In the genomic region with DNA sequence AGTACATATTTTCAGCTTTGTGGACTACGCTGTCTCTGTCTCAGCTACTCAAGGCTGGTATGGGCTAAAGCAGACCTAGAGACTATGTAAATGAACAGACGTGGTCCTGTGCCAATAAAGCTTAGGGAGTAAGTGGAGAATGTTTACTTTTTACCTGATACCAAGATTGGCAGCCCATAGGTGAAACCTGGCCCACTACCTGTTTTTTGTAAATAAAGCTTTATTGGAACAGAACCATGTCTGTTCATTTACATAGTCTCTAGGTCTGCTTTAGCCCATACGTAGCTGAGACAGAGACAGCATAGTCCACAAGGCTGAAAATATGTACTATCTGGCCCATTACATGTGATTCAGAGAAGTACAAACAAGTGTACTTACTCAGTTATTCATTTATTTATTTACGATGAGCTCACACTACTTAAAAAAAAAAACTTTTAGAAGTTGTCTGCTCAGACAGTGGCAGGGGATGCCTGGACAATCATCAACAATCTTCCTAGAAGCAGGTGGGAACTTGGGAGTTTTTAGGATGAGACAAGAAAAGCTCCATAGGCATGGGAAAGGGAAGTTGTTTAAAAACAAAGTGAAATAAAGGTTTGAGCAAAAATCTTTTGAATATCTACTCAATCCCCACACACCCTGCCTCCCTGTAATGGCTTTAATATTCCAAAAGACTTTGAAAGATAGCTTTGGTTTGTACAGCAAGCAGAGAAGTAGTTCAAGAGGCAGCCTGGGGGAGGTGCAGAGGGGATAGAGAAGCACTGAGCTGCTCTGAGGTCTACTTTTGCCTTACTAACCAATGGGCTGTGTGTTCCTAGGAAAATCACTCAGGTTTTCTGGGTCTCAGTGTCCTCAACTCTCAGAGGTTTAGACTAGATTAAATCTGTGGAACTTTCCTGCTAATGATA, we compare ENCODE assay signal across 8 cellular contexts.
DNase-seq lines count a peak whose midpoint lies in the region; ATAC-seq and TF ChIP-seq lines count a peak whose summit lies in the region.

No MANE protein-coding gene starts in this region.

- peaks cover 14% of the 10 kb centered on the region for H3K36me3 Mint-ChIP-seq in activated naive CD8-positive, alpha-beta T cell treated with anti-CD3 and anti-CD28 coated beads, Interleukin-2, amount 10 ng/mL, durations not matched to agents 7 days and 5 days

- peaks cover 83% of the 10 kb centered on the region for H3K4me1 Mint-ChIP-seq in activated naive CD8-positive, alpha-beta T cell treated with anti-CD3 and anti-CD28 coated beads, Interleukin-2, amount 10 ng/mL, durations not matched to agents 7 days and 5 days

- H3K36me3 ChIP-seq in right atrium auricular region (peaks cover 4% of the 10 kb centered on the region), lower lobe of right lung (no peaks in the 10 kb centered on the region), vagina (no peaks in the 10 kb centered on the region), SJCRH30 (no peaks in the 10 kb centered on the region)

- DNase-seq in right atrium auricular region (ENCODE audit: low spot score) = peak; percentile 11
- no peak for DNase-seq in Right ventricle myocardium inferior (ENCODE audit: missing footprints)
- DNase-seq in activated naive CD8-positive, alpha-beta T cell treated with anti-CD3 and anti-CD28 coated beads, Interleukin-2, amount 10 ng/mL, durations not matched to agents 7 days and 5 days = no peak
- no peak for DNase-seq in lower lobe of right lung
- DNase-seq in vagina (ENCODE audit: extremely low spot score in 2 of 2) = no peak
- DNase-seq in SJCRH30 = no peak
- DNase-seq in medulla oblongata (ENCODE audit: extremely low spot score) = no peak

- H3K4me1 ChIP-seq in right atrium auricular region (peaks cover 0 to 90% of the 10 kb centered on the region in 2 donors), lower lobe of right lung (peaks cover 39% of the 10 kb centered on the region), vagina (peaks cover 68% of the 10 kb centered on the region), SJCRH30 (peaks cover 22% of the 10 kb centered on the region)

- H3K27ac ChIP-seq in right atrium auricular region = peak overlapping the region; percentile 59 to 71
- peak overlapping the region; percentile 33 for H3K27ac ChIP-seq in lower lobe of right lung
- peak overlapping the region; percentile 90 for H3K27ac ChIP-seq in vagina
- no peak overlapping the region for H3K27ac ChIP-seq in SJCRH30

- H3K4me3 Mint-ChIP-seq in activated naive CD8-positive, alpha-beta T cell treated with anti-CD3 and anti-CD28 coated beads, Interleukin-2, amount 10 ng/mL, durations not matched to agents 7 days and 5 days = peak overlapping the region; percentile 74

- H3K9me3 ChIP-seq in right atrium auricular region (no peaks in the 10 kb centered on the region), lower lobe of right lung (no peaks in the 10 kb centered on the region), vagina (no peaks in the 10 kb centered on the region), SJCRH30 (replicated peaks) (no peaks in the 10 kb centered on the region)

- TF ChIP-seq POLR2A in vagina (IDR thresholded peaks at IDR 0.05) = no peak

- POLR2A ChIA-PET in activated naive CD8-positive, alpha-beta T cell treated with anti-CD3 and anti-CD28 coated beads, Interleukin-2, amount 10 ng/mL, durations not matched to agents 7 days and 5 days (lab: Charles Lee) = interaction anchor here (0.5 to 15.6 kb wide), 5 partner anchors 6 to 1707 kb away, joined by 3 to 387 read pairs (median 43); a partner anchor contains a TSS

- H3K4me3 ChIP-seq in right atrium auricular region (no peak overlapping the region), lower lobe of right lung (no peak overlapping the region), vagina (no peak overlapping the region), SJCRH30 (no peak overlapping the region)

- intact Hi-C loops in Right ventricle myocardium inferior (cut with DNase I) (loop anchor here (5.0 kb wide), 1 partner anchor 36 kb away; no protein-coding TSS in a partner anchor), lower lobe of right lung (cut with DNase I) (no loop called here), vagina (cut with DNase I) (no loop called here)

- TF ChIP-seq CTCF in right atrium auricular region (IDR thresholded peaks at IDR 0.05) = no peak
- TF ChIP-seq CTCF in lower lobe of right lung (IDR thresholded peaks at IDR 0.05) = no peak
- no peak for TF ChIP-seq CTCF in vagina (IDR thresholded peaks at IDR 0.05)

- H3K9me3 Mint-ChIP-seq in activated naive CD8-positive, alpha-beta T cell treated with anti-CD3 and anti-CD28 coated beads, Interleukin-2, amount 10 ng/mL, durations not matched to agents 7 days and 5 days = no peaks in the 10 kb centered on the region

- H3K27me3 ChIP-seq in right atrium auricular region = no peaks in the 10 kb centered on the region
- H3K27me3 ChIP-seq in lower lobe of right lung (ENCODE audit: low read depth) = no peaks in the 10 kb centered on the region
- H3K27me3 ChIP-seq in vagina = no peaks in the 10 kb centered on the region
- no peaks in the 10 kb centered on the region for H3K27me3 ChIP-seq in SJCRH30

- H3K27me3 Mint-ChIP-seq in activated naive CD8-positive, alpha-beta T cell treated with anti-CD3 and anti-CD28 coated beads, Interleukin-2, amount 10 ng/mL, durations not matched to agents 7 days and 5 days = no peaks in the 10 kb centered on the region

- ATAC-seq in Right ventricle myocardium inferior (no peak), lower lobe of right lung (peak; percentile 2 to 24), HG03460 (IDR thresholded peaks at IDR 0.05; ENCODE audit: unreplicated experiment) (no peak)
- no peak for ATAC-seq in activated naive CD8-positive, alpha-beta T cell treated with anti-CD3 and anti-CD28 coated beads, Interleukin-2, amount 10 ng/mL, durations not matched to agents 7 days and 5 days (ENCODE audit: low read depth)

- peak overlapping the region; percentile 87 for H3K27ac Mint-ChIP-seq in activated naive CD8-positive, alpha-beta T cell treated with anti-CD3 and anti-CD28 coated beads, Interleukin-2, amount 10 ng/mL, durations not matched to agents 7 days and 5 days

Comparison
In these comparisons a context has a peak if more than half of its experiments do, and no peak if none do; other contexts are left out.
1. ATAC-seq: peak in lower lobe of right lung (2 of 2); none in Right ventricle myocardium inferior (single experiment), activated naive CD8-positive, alpha-beta T cell treated with anti-CD3 and anti-CD28 coated beads, Interleukin-2, amount 10 ng/mL, durations not matched to agents 7 days and 5 days (single experiment) and HG03460 (single experiment).